Comparison of ENCODE assay signal across 8 cellular contexts in the genomic region with DNA sequence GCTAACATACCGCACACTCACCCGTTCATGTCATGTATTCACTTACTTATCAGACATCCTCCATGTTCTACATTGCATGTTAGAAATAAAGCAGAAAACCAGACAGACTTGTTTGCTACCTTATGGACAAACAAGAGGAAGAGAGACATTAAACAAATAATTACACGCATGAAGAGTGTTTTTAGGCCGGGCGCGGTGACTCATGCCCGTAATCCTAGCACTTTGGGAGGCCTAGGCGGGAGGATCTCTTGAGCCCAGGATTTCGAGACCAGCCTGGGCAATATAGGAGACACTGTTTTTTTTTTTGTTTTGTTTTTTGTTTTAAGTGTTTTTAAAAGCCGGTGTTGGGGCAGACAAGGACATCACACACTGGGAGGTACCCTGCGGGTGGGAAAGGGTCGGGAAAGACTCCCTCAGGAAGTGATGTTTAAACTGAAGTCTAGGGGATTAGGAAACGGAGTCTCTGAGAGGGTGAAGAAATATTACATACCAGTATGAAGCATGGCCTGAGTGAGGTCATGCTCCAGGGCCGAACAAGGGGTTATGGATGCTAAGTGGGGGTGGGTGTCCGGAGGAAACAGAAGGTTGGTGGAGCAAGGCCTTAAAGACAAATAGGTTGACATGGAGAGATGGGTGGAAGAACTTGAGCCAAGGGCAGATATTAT. TPM values are rescaled to one million over a fixed set of nuclear protein-coding genes. Genes with fewer than 3 reads are reported as not detected.
A peak's percentile ranks its signal among the peaks of the same experiment; 100 is the strongest.
DNase-seq lines count a peak whose midpoint lies in the region; ATAC-seq, FAIRE-seq and TF ChIP-seq lines count a peak whose summit lies in the region.

No MANE protein-coding gene starts in this region.

- no peak overlapping the region for H3K4me3 ChIP-seq in astrocyte (ENCODE audit: insufficient read depth, low read depth, low read length)
- no peak overlapping the region for H3K4me3 ChIP-seq in liver (ENCODE audit: low read depth in 1 of 3, low read length in 3 of 3)
- H3K4me3 ChIP-seq in HAP-1: no peak overlapping the region

- H3K36me3 Mint-ChIP-seq in activated naive CD4-positive, alpha-beta T cell treated with anti-CD3 and anti-CD28 coated beads, Interleukin-2, amount 50 U/mL, for 24 hours: no peaks in the 10 kb centered on the region
- H3K36me3 Mint-ChIP-seq in astrocyte (ENCODE audit: low read depth, unreplicated experiment): no peaks in the 10 kb centered on the region

- peaks cover 26% of the 10 kb centered on the region for H3K79me2 ChIP-seq in astrocyte (ENCODE audit: insufficient read depth, low read length)

- peaks cover 18% of the 10 kb centered on the region for H4K20me1 ChIP-seq in astrocyte (ENCODE audit: insufficient read depth, low read length)

- DNase-seq in activated naive CD4-positive, alpha-beta T cell treated with anti-CD3 and anti-CD28 coated beads, Interleukin-2, amount 50 U/mL, for 16 hours: no peak
- DNase-seq in astrocyte (ENCODE audit: low read depth) (no peak), ureter (ENCODE audit: low spot score) (peak; percentile 71), NCI-H1105 treated with DMSO at 0.1 percent for 48 hours (lab: John Stamatoyannopoulos, UW) (no peak), HAP-1 (ENCODE audit: low spot score in 2 of 2) (no peak)

- 67% methylated on average over 15 of the region's 15 CpGs for WGBS in liver

- peak overlapping the region; percentile 90 for H3K4me2 ChIP-seq in astrocyte (ENCODE audit: low read length)

- H3K9me3 Mint-ChIP-seq in activated naive CD4-positive, alpha-beta T cell treated with anti-CD3 and anti-CD28 coated beads, Interleukin-2, amount 50 U/mL, for 24 hours: no peaks in the 10 kb centered on the region
- no peaks in the 10 kb centered on the region for H3K9me3 Mint-ChIP-seq in astrocyte (ENCODE audit: unreplicated experiment)

- H3K27ac Mint-ChIP-seq in activated naive CD4-positive, alpha-beta T cell treated with anti-CD3 and anti-CD28 coated beads, Interleukin-2, amount 50 U/mL, for 24 hours: peak overlapping the region; percentile 64
- peak overlapping the region; percentile 97 for H3K27ac Mint-ChIP-seq in astrocyte (ENCODE audit: unreplicated experiment)

- H3K27ac ChIP-seq in astrocyte (ENCODE audit: low read depth, low read length): peak overlapping the region; percentile 95
- H3K27ac ChIP-seq in liver (ENCODE audit: low read depth in 1 of 2, low read length in 2 of 2): peak overlapping the region; percentile 98

- H2AFZ ChIP-seq in astrocyte (ENCODE audit: low read depth, low read length): no peak overlapping the region

- peaks cover 60% of the 10 kb centered on the region for H3K4me1 Mint-ChIP-seq in activated naive CD4-positive, alpha-beta T cell treated with anti-CD3 and anti-CD28 coated beads, Interleukin-2, amount 50 U/mL, for 24 hours
- H3K4me1 Mint-ChIP-seq in astrocyte (ENCODE audit: low read depth, unreplicated experiment): peaks cover 31% of the 10 kb centered on the region

- no peak for ATAC-seq in HG03196 (IDR thresholded peaks at IDR 0.05; ENCODE audit: unreplicated experiment)

- in situ Hi-C loops in HAP-1 (cut with MboI; ENCODE audit: low sequenced_read_pairs): no loop called here

- H3K4me3 Mint-ChIP-seq in activated naive CD4-positive, alpha-beta T cell treated with anti-CD3 and anti-CD28 coated beads, Interleukin-2, amount 50 U/mL, for 24 hours: peak overlapping the region; percentile 16
- peak overlapping the region; percentile 86 for H3K4me3 Mint-ChIP-seq in astrocyte (ENCODE audit: unreplicated experiment)

- H3K9me3 ChIP-seq in astrocyte (ENCODE audit: insufficient read depth, low read depth, low read length): no peaks in the 10 kb centered on the region
- H3K9me3 ChIP-seq in liver (ENCODE audit: control insufficient read depth in 4 of 4, low read length in 3 of 4): no peaks in the 10 kb centered on the region
- H3K9me3 ChIP-seq in HAP-1: no peaks in the 10 kb centered on the region

- TF ChIP-seq CTCF in astrocyte (IDR thresholded peaks at IDR 0.05; ENCODE audit: insufficient read depth, low read depth, low read length) (no peak), liver (IDR thresholded peaks at IDR 0.05; ENCODE audit: low read depth, low read length, missing input control) (no peak)

- H3K4me1 ChIP-seq in astrocyte (ENCODE audit: insufficient read depth, low read length): peaks cover 40% of the 10 kb centered on the region
- H3K4me1 ChIP-seq in liver (ENCODE audit: control insufficient read depth in 4 of 4, insufficient read depth in 4 of 4, low read length in 3 of 4): peaks cover 13 to 54% (median 40%) of the 10 kb centered on the region in 4 donors
- peaks cover 20% of the 10 kb centered on the region for H3K4me1 ChIP-seq in HAP-1

- H3K9ac ChIP-seq in astrocyte (ENCODE audit: low read length): peak overlapping the region; percentile 49
- peak overlapping the region; percentile 45 to 78 for H3K9ac ChIP-seq in liver (ENCODE audit: low read depth in 1 of 2, low read length in 2 of 2)

- no peak for TF ChIP-seq RAD21 in liver (IDR thresholded peaks at IDR 0.05)

- H3K27me3 Mint-ChIP-seq in activated naive CD4-positive, alpha-beta T cell treated with anti-CD3 and anti-CD28 coated beads, Interleukin-2, amount 50 U/mL, for 24 hours: no peaks in the 10 kb centered on the region
- no peaks in the 10 kb centered on the region for H3K27me3 Mint-ChIP-seq in astrocyte (ENCODE audit: low read depth, unreplicated experiment)

- FAIRE-seq in astrocyte (lab: Jason Lieb, UNC): no peak

- H3K36me3 ChIP-seq in astrocyte (ENCODE audit: insufficient read depth, low read length): no peaks in the 10 kb centered on the region
- no peaks in the 10 kb centered on the region for H3K36me3 ChIP-seq in liver (ENCODE audit: control insufficient read depth in 4 of 4, insufficient read depth in 3 of 4, low read depth in 1 of 4, low read length in 3 of 4)
- no peaks in the 10 kb centered on the region for H3K36me3 ChIP-seq in HAP-1 (replicated peaks)

- no peaks in the 10 kb centered on the region for H3K27me3 ChIP-seq in astrocyte (ENCODE audit: insufficient read depth, low read length)
- no peaks in the 10 kb centered on the region for H3K27me3 ChIP-seq in liver (ENCODE audit: control insufficient read depth in 4 of 4, insufficient read depth in 4 of 4, low read length in 3 of 4)
- peaks cover 11% of the 10 kb centered on the region for H3K27me3 ChIP-seq in HAP-1 (ENCODE audit: low read depth)

TF ChIP-seq in liver, 16 proteins besides CTCF, POLR2A, EP300 and RAD21:
- no peak for TF ChIP-seq HNF4G (IDR thresholded peaks at IDR 0.05)
- TF ChIP-seq, protein P1, sequence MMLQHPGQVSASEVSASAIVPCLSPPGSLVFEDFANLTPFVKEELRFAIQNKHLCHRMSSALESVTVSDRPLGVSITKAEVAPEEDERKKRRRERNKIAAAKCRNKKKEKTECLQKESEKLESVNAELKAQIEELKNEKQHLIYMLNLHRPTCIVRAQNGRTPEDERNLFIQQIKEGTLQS (IDR thresholded peaks at IDR 0.05): no peak
- TF ChIP-seq FOXA2 (IDR thresholded peaks at IDR 0.05): no peak
- no peak for TF ChIP-seq FOXA1 (IDR thresholded peaks at IDR 0.05)
- no peak for TF ChIP-seq SP1 (IDR thresholded peaks at IDR 0.05)
- TF ChIP-seq HNF4A (conservative IDR thresholded peaks at IDR 0.05): no peak
- TF ChIP-seq RXRA (IDR thresholded peaks at IDR 0.05): no peak
- TF ChIP-seq YY1 (IDR thresholded peaks at IDR 0.05): no peak
- no peak for TF ChIP-seq NR2F2 (IDR thresholded peaks at IDR 0.05)

RNA-seq across cellular contexts. Expression of a gene that starts 2.1 kb away (rescaled TPM):
- total RNA-seq in astrocyte: 38.1 and 40.1 TPM in 2 replicates
- total RNA-seq in liver: 10 to 100 TPM; 17.3 to 25.4 TPM
- 10 to 100 TPM in 1 of 2 donors, 1 to 10 TPM in 1; 8.5 to 12.3 TPM for polyA plus RNA-seq in liver
- 107 TPM for total RNA-seq in ureter
